ENCODE assay signal across 24 cellular contexts in the genomic region with DNA sequence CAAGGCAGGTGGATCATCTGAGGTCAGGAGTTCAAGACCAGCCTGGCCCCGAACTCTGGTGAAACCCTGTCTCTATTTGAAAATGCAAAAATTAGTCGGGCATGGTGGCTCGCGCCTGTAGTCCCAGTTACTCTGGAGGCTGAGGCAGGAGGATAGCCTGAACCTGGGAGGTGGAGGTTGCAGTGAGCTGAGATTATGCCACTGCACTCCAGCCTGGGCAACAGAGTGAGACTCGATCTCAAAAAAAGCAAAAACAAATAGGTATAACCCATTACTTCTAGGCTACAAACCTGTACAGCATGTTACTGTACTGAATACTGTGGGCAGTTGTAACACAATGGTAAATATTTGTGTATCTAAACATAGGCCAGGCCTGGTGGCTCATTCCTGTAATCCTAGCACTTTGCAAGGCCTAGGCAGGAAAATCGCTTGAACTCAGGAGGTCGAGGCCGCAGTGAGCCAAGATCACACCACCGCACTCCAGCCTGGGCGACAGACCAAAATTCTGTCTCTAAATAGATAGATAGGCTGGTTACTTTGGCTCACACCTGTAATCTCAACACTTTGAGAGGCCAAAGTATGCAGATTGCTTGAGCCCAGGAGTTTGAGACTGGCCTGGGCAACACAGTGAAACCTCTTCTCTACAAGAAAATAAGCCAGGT.
DNase-seq lines count a peak whose midpoint lies in the region; ATAC-seq, FAIRE-seq and TF ChIP-seq lines count a peak whose summit lies in the region.
"Had no signal": no experiment of that assay in that cellular context is flagged by ENCODE, and none has a peak within 500 bp of the region (broad histone marks: within the 10 kb centered on the region; RNA-seq: fewer than 3 reads in every experiment).

No MANE protein-coding gene starts in this region.

- in situ Hi-C loops in HepG2 (cut with HindIII; ENCODE audit: extremely low pct_ligation_motif_present, low pct_unique_long_range_greater_than_20kb): no loop called here

- no peaks in the 10 kb centered on the region for H3K79me2 ChIP-seq in H1 (ENCODE audit: control insufficient read depth in 1 of 2, insufficient read depth in 2 of 2, low read length in 2 of 2)
- no peaks in the 10 kb centered on the region for H3K79me2 ChIP-seq in HepG2 (ENCODE audit: insufficient read depth, low read length)

- H3K4me3 ChIP-seq in H1 (ENCODE audit: extremely low read depth in 1 of 4, insufficient read depth in 2 of 4, low read depth in 3 of 4, low read length in 4 of 4): no peak overlapping the region
- H3K4me3 ChIP-seq in HepG2 (replicated peaks in 1 of 3; ENCODE audit: insufficient read depth in 1 of 3, low read depth in 2 of 3, low read length in 3 of 3): no peak overlapping the region
- H3K4me3 ChIP-seq in skeletal muscle tissue (ENCODE audit: low read length in 3 of 3): no peak overlapping the region
- H3K4me3 ChIP-seq: SJSA1, testis had no signal

- 97% methylated on average over 10 of the region's 10 CpGs; no CpG with 5 or more reads in 1 of the 2 experiments for WGBS in H1 (ENCODE audit: extremely low coverage in 1 of 2, insufficient coverage in 1 of 2, insufficient read length in 1 of 2, insufficient replicate concordance in 2 of 2, low coverage in 1 of 2, low lambda C conversion rate in 2 of 2, missing lambda C conversion rate in 1 of 2), 2 experiments
- WGBS in HepG2 (ENCODE audit: low lambda C conversion rate): 65% methylated on average over 6 of the region's 10 CpGs

- H4K8ac ChIP-seq in H1 (ENCODE audit: extremely low read depth, insufficient read depth, low read length): no peak overlapping the region

- H4K20me1 ChIP-seq in H1 (replicated peaks in 1 of 2; ENCODE audit: control insufficient read depth in 1 of 2, insufficient read depth in 2 of 2, low read length in 2 of 2) (no peaks in the 10 kb centered on the region), HepG2 (ENCODE audit: insufficient read depth, low read length) (no peaks in the 10 kb centered on the region)

- no peak overlapping the region for H2BK20ac ChIP-seq in H1 (ENCODE audit: low read length)

- no peak overlapping the region for H2BK120ac ChIP-seq in H1 (replicated peaks; ENCODE audit: low read depth, low read length)

- H2BK15ac ChIP-seq in H1 (ENCODE audit: low read length): no peak overlapping the region

- no peaks in the 10 kb centered on the region; the same call in 1 of the 2 replicates for H3K23me2 ChIP-seq in H1 (ENCODE audit: low read depth, low read length)

- TF ChIP-seq CTCF in H1 (IDR thresholded peaks at IDR 0.05; ENCODE audit: control extremely low read depth in 1 of 3, insufficient read depth in 1 of 3, low read depth in 1 of 3, low read length in 3 of 3) (no peak), HepG2 (CRISPR knock-in tag; IDR thresholded peaks at IDR 0.05) (no peak)

- H3K23ac ChIP-seq in H1 (ENCODE audit: insufficient read length): no peak overlapping the region

- H3K56ac ChIP-seq in H1 (replicated peaks; ENCODE audit: insufficient read length, low read depth, low read length): no peak overlapping the region

- H2AFZ ChIP-seq in H1 (ENCODE audit: low read length) (no peak overlapping the region), HepG2 (ENCODE audit: low read length) (no peak overlapping the region)

- H3K4me2 ChIP-seq in H1 (ENCODE audit: insufficient read depth in 1 of 2, low read depth in 2 of 2, low read length in 2 of 2) (no peak overlapping the region), HepG2 (ENCODE audit: low read depth, low read length) (no peak overlapping the region)

- H3K18ac ChIP-seq in H1 (ENCODE audit: extremely low read depth, low read length): no peak overlapping the region

- H3K27ac ChIP-seq in H1 (ENCODE audit: low read depth, low read length) (no peak overlapping the region), HepG2 (ENCODE audit: extremely low read length, insufficient read depth, low read length) (peak overlapping the region; percentile 66), skeletal muscle tissue (ENCODE audit: low read depth, low read length) (peak overlapping the region; percentile 73)
- H3K27ac ChIP-seq: HL-60, SJSA1, testis, WERI-Rb-1 had no signal

- no peak for FAIRE-seq in H1 (lab: Jason Lieb, UNC)
- peak; percentile 66 for FAIRE-seq in HepG2 (lab: Jason Lieb, UNC)

- no peak for TF ChIP-seq EP300 in H1 (IDR thresholded peaks at IDR 0.05; ENCODE audit: borderline replicate concordance in 1 of 2, low read depth in 2 of 2, low read length in 2 of 2)
- TF ChIP-seq EP300 in HepG2 (IDR thresholded peaks at IDR 0.05; ENCODE audit: low read depth in 2 of 2, low read length in 2 of 2): no peak
- no peak for TF ChIP-seq EP300 in HepG2 (CRISPR knock-in tag; IDR thresholded peaks at IDR 0.05; ENCODE audit: borderline replicate concordance)

- peaks cover 2% of the 10 kb centered on the region; the same call in 1 of the 2 replicates for H3K79me1 ChIP-seq in H1 (ENCODE audit: low read depth, low read length)

- ATAC-seq in HepG2: peak; percentile 69
- ATAC-seq in SK-N-SH treated with all-trans-retinoic acid at 6 μM for 48 hours: no peak
- ATAC-seq: left colon, sciatic nerve had no signal

- H4K91ac ChIP-seq in H1 (replicated peaks; ENCODE audit: insufficient read length, low read length): no peak overlapping the region

- H2AK5ac ChIP-seq in H1 (ENCODE audit: low read depth, low read length): no peak overlapping the region

- DNase-seq in NCI-H2196 (lab: John Stamatoyannopoulos, UW; ENCODE audit: unreplicated experiment) (peak; percentile 51), H1 (ENCODE audit: low read depth in 1 of 2, low spot score in 2 of 2) (no peak), HepG2 (ENCODE audit: low spot score) (peak; percentile 52), kidney glomerular epithelial cell (lab: John Stamatoyannopoulos, UW) (no peak), DMS 273 (lab: John Stamatoyannopoulos, UW; ENCODE audit: unreplicated experiment) (no peak)
- DNase-seq in effector CD8-positive, alpha-beta T cell (lab: John Stamatoyannopoulos, UW): no peak
- DNase-seq: activated CD8-positive, alpha-beta memory T cell treated with anti-CD3 and anti-CD28 coated beads, Interleukin-2, amount 50 U/mL, for 48 hours; activated effector memory CD4-positive, alpha-beta T cell treated with anti-CD3 and anti-CD28 coated beads, Interleukin-2, amount 50 U/mL, for 16 hours; CD4-positive, alpha-beta T cell; effector memory CD8-positive, alpha-beta T cell; GF-D8; GOT3; left colon; NCI-H1105 treated with DMSO at 0.1 percent for 48 hours; NCI-H69; nucleus accumbens; T-helper 17 cell; testis; WERI-Rb-1 had no signal

- H3K27me3 ChIP-seq in H1 (replicated peaks in 1 of 4; ENCODE audit: control insufficient read depth in 3 of 4, extremely low read depth in 1 of 4, insufficient read depth in 3 of 4, low read length in 3 of 4) (no peaks in the 10 kb centered on the region), HepG2 (ENCODE audit: control insufficient read depth in 1 of 2, insufficient read depth in 2 of 2, low read length in 2 of 2) (no peaks in the 10 kb centered on the region), skeletal muscle tissue (ENCODE audit: control insufficient read depth in 3 of 3, insufficient read depth in 3 of 3, low read length in 3 of 3) (no peaks in the 10 kb centered on the region)
- H3K27me3 ChIP-seq: SJSA1, testis had no signal

- POLR2A ChIA-PET in H1 (lab: Charles Lee; ENCODE audit: partially characterized antibody): no interaction called here
- POLR2A ChIA-PET in HepG2 (lab: Yijun Ruan, JAX): no interaction called here

- H3K9ac ChIP-seq in H1 (replicated peaks in 1 of 4; ENCODE audit: extremely low read depth in 1 of 4, low read depth in 3 of 4, low read length in 3 of 4) (no peak overlapping the region), HepG2 (ENCODE audit: insufficient read depth, low read depth, low read length) (no peak overlapping the region), skeletal muscle tissue (ENCODE audit: low read depth in 1 of 3, low read length in 3 of 3) (peak overlapping the region in 1 of 3 donors; percentile 8)

- peak overlapping the region; percentile 60; the same call in 1 of the 2 replicates for H2BK12ac ChIP-seq in H1 (ENCODE audit: low read depth, low read length)

- CTCF ChIA-PET in H1 (lab: Charles Lee; ENCODE audit: partially characterized antibody) (interaction anchor here (0.7 kb wide), 1 partner anchor 10 kb away, joined by 4 read pairs; no protein-coding TSS in a partner anchor), HepG2 (lab: Yijun Ruan, JAX; ENCODE audit: low intra/inter-chr PET ratio, low total read pairs) (no interaction called here)

- no peak overlapping the region for H2BK5ac ChIP-seq in H1 (ENCODE audit: low read depth, low read length)

- no peak for TF ChIP-seq RAD21 in H1 (IDR thresholded peaks at IDR 0.05 in 1 of 2, conservative IDR thresholded peaks at IDR 0.05 in 1 of 2; ENCODE audit: low read depth in 2 of 2, low read length in 2 of 2)
- TF ChIP-seq RAD21 in HepG2 (CRISPR knock-in tag; IDR thresholded peaks at IDR 0.05): no peak

- BruUV-seq in HepG2 (replicated peaks; lab: Mats Ljungman, UMichigan): no TSS peak

- no peak overlapping the region for H3K14ac ChIP-seq in H1 (ENCODE audit: insufficient read length)

- H3K4me1 ChIP-seq in H1 (replicated peaks in 1 of 4; ENCODE audit: control insufficient read depth in 3 of 4, insufficient read depth in 4 of 4, low read length in 3 of 4): peaks cover 7 to 16% (median 12%) of the 10 kb centered on the region in 4 experiments; a peak in 6 of 7 replicates
- peaks cover 57% of the 10 kb centered on the region for H3K4me1 ChIP-seq in HepG2 (ENCODE audit: insufficient read depth, low read length)
- peaks cover 16 to 33% (median 31%) of the 10 kb centered on the region in 3 donors for H3K4me1 ChIP-seq in skeletal muscle tissue (ENCODE audit: control insufficient read depth in 3 of 3, insufficient read depth in 3 of 3, low read length in 3 of 3)

- TF ChIP-seq POLR2A in H1 (IDR thresholded peaks at IDR 0.05; ENCODE audit: control extremely low read depth in 1 of 2, low read depth in 2 of 2, low read length in 2 of 2) (no peak), HepG2 (IDR thresholded peaks at IDR 0.05; ENCODE audit: insufficient read depth in 1 of 2, low read depth in 2 of 2, low read length in 2 of 2) (no peak)

- intact Hi-C loops in HepG2 (cut with micrococcal nuclease; ENCODE audit: unreplicated experiment): loop anchor here (5.0 kb wide), 1 partner anchor 62 kb away; a partner anchor contains a TSS

- no peak overlapping the region for H3K4ac ChIP-seq in H1 (replicated peaks; ENCODE audit: insufficient read length, low read depth, low read length)

- no peaks in the 10 kb centered on the region for H3K9me3 ChIP-seq in H1 (ENCODE audit: insufficient read depth in 2 of 2, low read depth in 1 of 2, low read length in 1 of 2)
- no peaks in the 10 kb centered on the region for H3K9me3 ChIP-seq in HepG2 (ENCODE audit: low read length)
- H3K9me3 ChIP-seq in skeletal muscle tissue (ENCODE audit: control insufficient read depth in 3 of 3, low read length in 3 of 3): no peaks in the 10 kb centered on the region
- H3K9me3 ChIP-seq: SJSA1, testis had no signal

- H4K5ac ChIP-seq in H1 (ENCODE audit: insufficient read length, low read depth, low read length): no peak overlapping the region

- H3K36me3 ChIP-seq in H1 (ENCODE audit: control insufficient read depth in 2 of 4, insufficient read depth in 4 of 4, low read length in 3 of 4) (no peaks in the 10 kb centered on the region), HepG2 (replicated peaks in 1 of 2; ENCODE audit: control insufficient read depth in 1 of 2, insufficient read depth in 2 of 2, low read length in 2 of 2) (no peaks in the 10 kb centered on the region; a peak in 2 of 5 replicates), skeletal muscle tissue (ENCODE audit: control insufficient read depth in 3 of 3, insufficient read depth in 3 of 3, low read length in 3 of 3) (no peaks in the 10 kb centered on the region)

Comparison
In these comparisons a context has a peak if more than half of its experiments do, and no peak if none do; other contexts are left out.
1. DNase-seq: peak in NCI-H2196 (single experiment) and HepG2 (single experiment); none in H1 (0 of 2), kidney glomerular epithelial cell (single experiment), effector CD8-positive, alpha-beta T cell (single experiment) and DMS 273 (single experiment).